In genomic region chr22:21622624-21623401, GRCh38 we compare ENCODE assay signal across 16 cellular contexts. TPM values are rescaled to one million over a fixed set of nuclear protein-coding genes. Genes with fewer than 3 reads are reported as not detected.
DNase-seq lines count a peak whose midpoint lies in the region; ATAC-seq and TF ChIP-seq lines count a peak whose summit lies in the region.
"Had no signal": no experiment of that assay in that cellular context is flagged by ENCODE, and none has a peak within 500 bp of the region (broad histone marks: within the 10 kb centered on the region; RNA-seq: fewer than 3 reads in every experiment).

No MANE protein-coding gene starts in this region.

- no peak overlapping the region for H3K4me3 Mint-ChIP-seq in activated naive CD8-positive, alpha-beta T cell treated with anti-CD3 and anti-CD28 coated beads, Interleukin-2, amount 50 U/mL, for 24 hours
- no peak overlapping the region for H3K4me3 Mint-ChIP-seq in naive B cell
- H3K4me3 Mint-ChIP-seq: naive thymus-derived CD4-positive, alpha-beta T cell had no signal

- peak in 1 of 2 donors; percentile 25 for DNase-seq in cardiac muscle cell (ENCODE audit: low read depth in 1 of 2, low spot score in 1 of 2)
- DNase-seq in left cardiac atrium = no peak
- no peak for DNase-seq in activated naive CD8-positive, alpha-beta T cell treated with anti-CD3 and anti-CD28 coated beads, Interleukin-2, amount 50 U/mL, for 24 hours
- no peak for DNase-seq in naive B cell
- no peak for DNase-seq in sciatic nerve (ENCODE audit: low spot score)
- no peak for DNase-seq in inferior parietal cortex (ENCODE audit: extremely low spot score)
- DNase-seq in uterus = no peak
- DNase-seq: activated CD8-positive, alpha-beta memory T cell treated with anti-CD3 and anti-CD28 coated beads, Interleukin-2, amount 50 U/mL, for 4 hours; KG1; left ventricle myocardium superior; naive thymus-derived CD4-positive, alpha-beta T cell; NCI-H1417 treated with DMSO at 0.1 percent for 48 hours; NCI-H2227 treated with DMSO at 0.1 percent for 48 hours; stimulated activated CD4-positive, alpha-beta T cell treated with anti-CD3 and anti-CD28 coated beads, Interleukin-4, amount 100 ng/mL, for 4 hours had no signal

- H3K36me3 ChIP-seq in cardiac muscle cell (peaks cover 7% of the 10 kb centered on the region), uterus (no peaks in the 10 kb centered on the region)

- H3K9me3 Mint-ChIP-seq in activated naive CD8-positive, alpha-beta T cell treated with anti-CD3 and anti-CD28 coated beads, Interleukin-2, amount 50 U/mL, for 24 hours = no peaks in the 10 kb centered on the region
- no peaks in the 10 kb centered on the region for H3K9me3 Mint-ChIP-seq in naive B cell
- H3K9me3 Mint-ChIP-seq: naive thymus-derived CD4-positive, alpha-beta T cell had no signal

- H3K4me1 Mint-ChIP-seq in activated naive CD8-positive, alpha-beta T cell treated with anti-CD3 and anti-CD28 coated beads, Interleukin-2, amount 50 U/mL, for 24 hours = peaks cover 30% of the 10 kb centered on the region
- H3K4me1 Mint-ChIP-seq in naive B cell = peaks cover 26 to 53% (median 51%) of the 10 kb centered on the region in 3 donors

- TF ChIP-seq POLR2A in uterus (IDR thresholded peaks at IDR 0.05) = no peak

- peak overlapping the region; percentile 35 for H3K27ac Mint-ChIP-seq in activated naive CD8-positive, alpha-beta T cell treated with anti-CD3 and anti-CD28 coated beads, Interleukin-2, amount 50 U/mL, for 24 hours
- H3K27ac Mint-ChIP-seq in naive B cell = peak overlapping the region in 4 of 6 donors; percentile 72 to 85 (median 78)

- H3K9me3 ChIP-seq in cardiac muscle cell (ENCODE audit: low read depth) (no peaks in the 10 kb centered on the region), uterus (no peaks in the 10 kb centered on the region)

- H3K27ac ChIP-seq in cardiac muscle cell = peak overlapping the region; percentile 80
- no peak overlapping the region for H3K27ac ChIP-seq in uterus

- no peaks in the 10 kb centered on the region for H3K27me3 Mint-ChIP-seq in activated naive CD8-positive, alpha-beta T cell treated with anti-CD3 and anti-CD28 coated beads, Interleukin-2, amount 50 U/mL, for 24 hours
- H3K27me3 Mint-ChIP-seq in naive B cell = no peaks in the 10 kb centered on the region
- H3K27me3 Mint-ChIP-seq: naive thymus-derived CD4-positive, alpha-beta T cell had no signal

- TF ChIP-seq CTCF in cardiac muscle cell (IDR thresholded peaks at IDR 0.05; ENCODE audit: low read depth, low read length) (no peak), uterus (IDR thresholded peaks at IDR 0.05) (no peak)

- H3K36me3 Mint-ChIP-seq in activated naive CD8-positive, alpha-beta T cell treated with anti-CD3 and anti-CD28 coated beads, Interleukin-2, amount 50 U/mL, for 24 hours (ENCODE audit: low read depth) = peaks cover 20% of the 10 kb centered on the region
- peaks cover 0 to 7% of the 10 kb centered on the region in 2 donors for H3K36me3 Mint-ChIP-seq in naive B cell

- intact Hi-C loops in left cardiac atrium (cut with DNase I) (no loop called here), sciatic nerve (cut with DNase I) (no loop called here), uterus (cut with DNase I; ENCODE audit: low total_unique reads) (no loop called here)

- peaks cover 10% of the 10 kb centered on the region for H3K4me1 ChIP-seq in cardiac muscle cell (ENCODE audit: low read depth)
- H3K4me1 ChIP-seq in uterus = peaks cover 0 to 3% of the 10 kb centered on the region in 2 donors

- H3K27me3 ChIP-seq in cardiac muscle cell (no peaks in the 10 kb centered on the region), uterus (no peaks in the 10 kb centered on the region)

- no peak overlapping the region for H3K4me3 ChIP-seq in cardiac muscle cell
- H3K4me3 ChIP-seq in uterus = no peak overlapping the region

- ATAC-seq in left cardiac atrium = no peak
- ATAC-seq in activated naive CD8-positive, alpha-beta T cell treated with anti-CD3 and anti-CD28 coated beads, Interleukin-2, amount 50 U/mL, for 24 hours = no peak
- no peak for ATAC-seq in naive B cell (ENCODE audit: low read depth in 2 of 2)
- ATAC-seq in sciatic nerve = no peak
- no peak for ATAC-seq in GM21786 (IDR thresholded peaks at IDR 0.05; ENCODE audit: unreplicated experiment)

RNA-seq across cellular contexts. Expression of gene YDJC, which starts 7.0 kb away (rescaled TPM):
- total RNA-seq in cardiac muscle cell (42.0 and 42.5 TPM in 2 replicates), left cardiac atrium (1 to 10 TPM; 5.7 to 6.4 TPM), sciatic nerve (7.0 TPM), uterus (10 to 100 TPM; 10.9 to 42.5 (median 16.0) TPM)
- polyA plus RNA-seq in cardiac muscle cell (31.2 and 31.8 TPM in 2 replicates), naive B cell (ENCODE audit: low read depth in 6 of 6) (10 to 100 TPM; 54.7 to 97.9 (median 65.1) TPM)

RNA-seq across cellular contexts. Expression of gene CCDC116, which starts 9.7 kb away (rescaled TPM):
- 0.57 and 0.70 TPM in 2 replicates for total RNA-seq in cardiac muscle cell
- polyA plus RNA-seq in cardiac muscle cell = 0.17 and 0.94 TPM in 2 replicates
- total RNA-seq in left cardiac atrium = under 1 TPM; 0.18 to 0.44 TPM
- polyA plus RNA-seq in naive B cell (ENCODE audit: low read depth in 6 of 6) = not detected
- total RNA-seq in sciatic nerve = 0.89 TPM
- total RNA-seq in uterus = 1 to 10 TPM in 2 of 4 donors, not detected in 2; 1.5 to 3.5 TPM
- total RNA-seq: H1, left ventricle myocardium superior had no signal
- polyA plus RNA-seq: naive thymus-derived CD4-positive, alpha-beta T cell had no signal

RNA-seq across cellular contexts. Expression of gene SDF2L1, which starts 19.3 kb away (rescaled TPM):
- total RNA-seq in cardiac muscle cell (26.8 and 130 TPM in 2 replicates), left cardiac atrium (10 to 100 TPM; 38.7 to 44.3 TPM), sciatic nerve (21.8 TPM), uterus (10 to 100 TPM in 2 of 4 donors, 1 to 10 TPM in 2; 1.8 to 22.4 (median 11.3) TPM)
- polyA plus RNA-seq in cardiac muscle cell (28.2 and 127 TPM in 2 replicates), naive B cell (ENCODE audit: low read depth in 6 of 6) (10 to 100 TPM; 36.9 to 69.4 (median 39.1) TPM)

RNA-seq across cellular contexts. Expression of gene PPIL2, which starts 43.0 kb away (rescaled TPM):
- total RNA-seq in cardiac muscle cell (23.3 and 29.2 TPM in 2 replicates), left cardiac atrium (10 to 100 TPM; 21.0 to 23.2 TPM), sciatic nerve (31.9 TPM), uterus (10 to 100 TPM in 2 of 4 donors, 1 to 10 TPM in 2; 5.6 to 37.9 (median 15.3) TPM)
- polyA plus RNA-seq in cardiac muscle cell (23.6 and 26.1 TPM in 2 replicates), naive B cell (ENCODE audit: low read depth in 6 of 6) (10 to 100 TPM; 19.7 to 35.4 (median 25.2) TPM)

RNA-seq across cellular contexts. Expression of gene UBE2L3, which starts 55.3 kb away (rescaled TPM):
- total RNA-seq in cardiac muscle cell = 56.3 and 73.7 TPM in 2 replicates
- 108 and 118 TPM in 2 replicates for polyA plus RNA-seq in cardiac muscle cell
- 10 to 100 TPM; 40.1 to 42.3 TPM for total RNA-seq in left cardiac atrium
- 100 to 1,000 TPM in 2 of 6 donors, 10 to 100 TPM in 4; 84.4 to 106 (median 95.3) TPM for polyA plus RNA-seq in naive B cell (ENCODE audit: low read depth in 6 of 6)
- total RNA-seq in sciatic nerve = 40.8 TPM
- 10 to 100 TPM; 12.1 to 41.6 (median 24.1) TPM for total RNA-seq in uterus
